In the genomic region with DNA sequence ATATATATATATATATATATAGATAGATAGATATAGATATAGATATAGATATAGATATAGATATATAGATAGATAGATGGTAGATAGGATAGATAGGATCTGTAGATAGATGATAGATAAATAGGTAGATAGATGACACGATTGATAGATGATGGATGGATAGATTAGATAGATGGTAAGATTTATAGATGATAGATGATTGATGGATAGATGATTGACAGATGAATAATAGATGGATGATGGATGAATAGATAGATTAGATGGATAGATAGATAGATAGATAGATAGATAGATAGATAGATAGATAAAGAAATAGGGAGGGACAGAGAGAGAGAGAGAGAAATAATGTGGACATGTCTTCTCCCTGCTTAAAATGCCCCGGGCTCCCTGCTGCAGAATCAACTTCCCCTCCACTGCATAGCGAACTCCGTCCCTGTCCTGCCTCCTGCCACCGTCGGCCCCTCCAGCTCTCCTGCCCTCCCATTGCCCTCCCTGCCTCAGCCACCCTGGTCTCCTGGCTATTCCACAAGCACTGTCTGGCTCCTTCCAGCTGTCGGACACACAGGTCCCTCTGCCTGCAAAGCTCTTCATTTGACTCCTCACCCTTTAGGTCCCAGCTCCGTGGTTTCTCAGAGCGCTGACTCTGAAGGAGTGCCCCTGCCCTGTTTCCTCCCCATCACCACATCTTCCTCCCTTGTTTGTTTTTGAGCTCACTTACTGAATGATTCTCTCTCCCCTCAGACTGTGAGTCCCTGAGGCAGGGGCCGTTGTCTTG, we compare ENCODE assay signal across 1 cellular context.
TF ChIP-seq lines count a peak whose summit lies in the region.

No MANE protein-coding gene starts in this region.

TF ChIP-seq in SK-N-SH, 30 proteins besides CTCF, POLR2A, EP300 and RAD21 (continued from another document):
- TF ChIP-seq, protein P1, sequence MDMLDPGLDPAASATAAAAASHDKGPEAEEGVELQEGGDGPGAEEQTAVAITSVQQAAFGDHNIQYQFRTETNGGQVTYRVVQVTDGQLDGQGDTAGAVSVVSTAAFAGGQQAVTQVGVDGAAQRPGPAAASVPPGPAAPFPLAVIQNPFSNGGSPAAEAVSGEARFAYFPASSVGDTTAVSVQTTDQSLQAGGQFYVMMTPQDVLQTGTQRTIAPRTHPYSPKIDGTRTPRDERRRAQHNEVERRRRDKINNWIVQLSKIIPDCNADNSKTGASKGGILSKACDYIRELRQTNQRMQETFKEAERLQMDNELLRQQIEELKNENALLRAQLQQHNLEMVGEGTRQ (IDR thresholded peaks at IDR 0.05; ENCODE audit: borderline replicate concordance, low read depth, low read length): no peak
- TF ChIP-seq NRF1 (IDR thresholded peaks at IDR 0.05; ENCODE audit: low read depth, low read length): no peak
- TF ChIP-seq SMC3 (IDR thresholded peaks at IDR 0.05; ENCODE audit: low read depth, low read length): no peak
TF ChIP-seq in SK-N-SH: peak in this region for 0.
